In the genomic region with DNA sequence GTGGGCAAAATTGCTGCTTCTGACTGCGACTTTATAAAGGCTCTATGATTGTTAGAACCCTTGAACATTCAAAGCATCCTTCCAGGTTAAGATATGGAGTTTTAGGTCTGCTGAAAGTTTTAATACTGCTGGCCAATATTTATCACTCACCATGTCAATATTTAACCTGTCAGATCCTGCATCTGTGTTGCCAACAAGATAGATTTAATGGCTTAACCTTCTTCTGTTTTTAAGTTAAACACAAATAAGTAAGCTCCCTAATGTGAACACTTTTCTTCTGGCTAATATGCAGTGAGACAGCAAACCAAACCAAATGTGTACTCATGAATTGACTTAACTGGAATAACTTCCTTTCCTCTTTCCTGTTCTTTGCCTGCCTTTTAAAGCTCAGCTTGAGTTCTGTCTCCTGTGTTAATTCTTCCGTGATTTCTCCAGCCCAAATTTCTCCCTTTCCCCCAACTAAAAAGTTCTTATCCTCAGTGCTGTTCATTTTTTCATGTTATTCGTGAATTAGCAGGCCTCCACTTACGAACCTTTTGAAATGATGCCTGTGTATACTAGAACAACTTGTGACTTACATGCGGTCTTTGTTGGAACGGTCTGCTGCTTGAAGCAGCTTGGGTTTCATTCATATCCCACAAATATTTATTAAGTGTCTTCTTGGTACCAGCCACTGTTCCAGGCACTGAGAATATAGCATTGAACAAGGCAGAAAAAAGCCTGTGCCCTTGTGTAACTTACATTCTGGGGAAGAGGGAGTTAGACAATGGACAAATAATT, we compare ENCODE assay signal across 16 cellular contexts. TPM values are rescaled to one million over a fixed set of nuclear protein-coding genes. Genes with fewer than 3 reads are reported as not detected.
DNase-seq lines count a peak whose midpoint lies in the region; ATAC-seq and TF ChIP-seq lines count a peak whose summit lies in the region.
"Had no signal": no experiment of that assay in that cellular context is flagged by ENCODE, and none has a peak within 500 bp of the region (broad histone marks: within the 10 kb centered on the region; RNA-seq: fewer than 3 reads in every experiment).

No MANE protein-coding gene starts in this region.

- no peak for TF ChIP-seq CTCF in DOHH2 (IDR thresholded peaks at IDR 0.05; ENCODE audit: low read depth, low read length, poor library complexity, severe bottlenecking)
- TF ChIP-seq CTCF in activated B cell treated with CpG ODN at 0.5 μM for 24 hours (IDR thresholded peaks at IDR 0.05), result no peak
- TF ChIP-seq CTCF in stomach (IDR thresholded peaks at IDR 0.05), result no peak

- H3K36me3 Mint-ChIP-seq in activated B cell treated with CpG ODN at 0.5 μM for 24 hours (ENCODE audit: low read depth), result peaks cover 7% of the 10 kb centered on the region

- H3F3A ChIP-seq in DOHH2 (ENCODE audit: control insufficient read depth, insufficient read depth), result peaks cover 8% of the 10 kb centered on the region; the same call in 1 of the 2 replicates

- peak overlapping the region; percentile 5 for H3K4me3 Mint-ChIP-seq in activated B cell treated with CpG ODN at 0.5 μM for 24 hours

- peaks cover 68% of the 10 kb centered on the region for H3K4me1 Mint-ChIP-seq in activated B cell treated with CpG ODN at 0.5 μM for 24 hours

- H3K4me3 ChIP-seq in DOHH2 (ENCODE audit: low read length) (peak overlapping the region; percentile 6; the same call in 1 of the 2 replicates), stomach (no peak overlapping the region)
- H3K4me3 ChIP-seq: sigmoid colon had no signal

- H3K36me3 ChIP-seq in DOHH2 (ENCODE audit: control insufficient read depth, low read length) (peaks cover 28% of the 10 kb centered on the region), stomach (peaks cover 0 to 4% (median 0%) of the 10 kb centered on the region in 4 donors)

- CTCF ChIA-PET in activated B cell treated with CpG ODN at 0.5 μM for 24 hours (lab: Charles Lee), result interaction anchor here (0.7 kb wide), 1 partner anchor 39 kb away, joined by 3 read pairs; the partner anchor contains the start of gene HRK

- H3K27me3 Mint-ChIP-seq in activated B cell treated with CpG ODN at 0.5 μM for 24 hours, result no peaks in the 10 kb centered on the region

- H3K9me3 ChIP-seq in DOHH2 (ENCODE audit: control insufficient read depth, insufficient read depth, low read length) (no peaks in the 10 kb centered on the region), stomach (no peaks in the 10 kb centered on the region)
- H3K9me3 ChIP-seq: sigmoid colon had no signal

- H3K9me3 Mint-ChIP-seq in activated B cell treated with CpG ODN at 0.5 μM for 24 hours, result no peaks in the 10 kb centered on the region

- no peak for ATAC-seq in activated B cell treated with CpG ODN at 0.5 μM for 24 hours (ENCODE audit: low read depth)
- no peak for ATAC-seq in HG02588 (IDR thresholded peaks at IDR 0.05; ENCODE audit: unreplicated experiment)

- peaks cover 58% of the 10 kb centered on the region for H3K4me1 ChIP-seq in DOHH2 (ENCODE audit: control insufficient read depth, low read length)
- peaks cover 47 to 91% (median 58%) of the 10 kb centered on the region in 4 donors for H3K4me1 ChIP-seq in stomach

- peaks cover 84% of the 10 kb centered on the region for H3K79me2 ChIP-seq in DOHH2 (ENCODE audit: control insufficient read depth, low read length)

- POLR2A ChIA-PET in activated B cell treated with CpG ODN at 0.5 μM for 24 hours (lab: Charles Lee), result interaction anchor here (2.6 kb wide), 1 partner anchor 9 kb away, joined by 9 read pairs; the partner anchor contains the start of gene FBXW8

- H3K4me2 ChIP-seq in DOHH2 (ENCODE audit: low read length), result peak overlapping the region; percentile 56

- H3K27me3 ChIP-seq in DOHH2 (ENCODE audit: control insufficient read depth, low read length) (no peaks in the 10 kb centered on the region), stomach (no peaks in the 10 kb centered on the region)
- H3K27me3 ChIP-seq: sigmoid colon had no signal

- no peak for DNase-seq in activated B cell treated with CpG ODN at 0.5 μM for 24 hours
- DNase-seq in lung microvascular endothelial cell (ENCODE audit: low read depth in 2 of 2), result peak; percentile 12 to 22
- no peak for DNase-seq in stomach
- no peak for DNase-seq in effector CD4-positive, alpha-beta T cell
- no peak for DNase-seq in H4 (ENCODE audit: low spot score)
- DNase-seq: activated CD4-positive, CD25-positive, alpha-beta regulatory T cell; AML-193; anterior cingulate cortex; NCI-H2107; sigmoid colon; stimulated activated CD4-positive, alpha-beta T cell treated with anti-CD3 and anti-CD28 coated beads, Interleukin-2, amount 100 ng/mL, for 24 hours; T-helper 1 cell had no signal

- no peaks in the 10 kb centered on the region for H3K9me2 ChIP-seq in DOHH2 (replicated peaks; ENCODE audit: control insufficient read depth, low read length)

- TF ChIP-seq EP300 in stomach (IDR thresholded peaks at IDR 0.05), result no peak

- 31 to 54% (median 48%) methylated on average over 6 of the region's 6 CpGs for WGBS in stomach, 5 donors

- intact Hi-C loops in activated B cell treated with CpG ODN at 0.5 μM for 24 hours (cut with micrococcal nuclease) (no loop called here), stomach (cut with DNase I; ENCODE audit: low total_unique reads) (no loop called here)

- H3K27ac ChIP-seq in DOHH2 (ENCODE audit: low read depth, low read length) (no peak overlapping the region), stomach (peak overlapping the region; percentile 34 to 79 (median 66))
- H3K27ac ChIP-seq: epithelial cell of prostate, sigmoid colon had no signal

- no peak for TF ChIP-seq POLR2A in stomach (IDR thresholded peaks at IDR 0.05)

- peaks cover 7% of the 10 kb centered on the region; the same call in 1 of the 2 replicates for H4K20me1 ChIP-seq in DOHH2 (ENCODE audit: control insufficient read depth, insufficient read depth, low read depth, low read length)

- peak overlapping the region; percentile 5 for H3K27ac Mint-ChIP-seq in activated B cell treated with CpG ODN at 0.5 μM for 24 hours

RNA-seq across cellular contexts. Expression of gene FBXW8, which starts 9.1 kb away (rescaled TPM):
- total RNA-seq in activated B cell treated with CpG ODN at 0.5 μM for 24 hours, result 16.1 and 17.6 TPM in 2 replicates
- 7.0 and 9.5 TPM in 2 replicates for total RNA-seq in lung microvascular endothelial cell
- total RNA-seq in stomach, result 10 to 100 TPM in 3 of 5 donors, 1 to 10 TPM in 2; 4.1 to 28.7 (median 19.6) TPM
- 1 to 10 TPM; 3.2 to 4.1 (median 3.3) TPM for polyA plus RNA-seq in stomach
- 9.8 and 9.9 TPM in 2 replicates for total RNA-seq in H4 (2014; rRNA removed; shearing (Covaris generic))

RNA-seq across cellular contexts. Expression of gene HRK, which starts 38.7 kb away (rescaled TPM):
- total RNA-seq in activated B cell treated with CpG ODN at 0.5 μM for 24 hours, result 2.6 and 4.7 TPM in 2 replicates
- under 0.01 TPM in 1 of 2 replicates, not detected in the other for total RNA-seq in lung microvascular endothelial cell
- total RNA-seq in stomach, result under 1 TPM in 1 of 5 donors, not detected in 4; 0.18 TPM
- under 1 TPM in 2 of 3 donors, not detected in 1; 0.06 to 0.25 TPM for polyA plus RNA-seq in stomach
- 0.12 TPM in 1 of 2 replicates, not detected in the other for total RNA-seq in H4 (2014; rRNA removed; shearing (Covaris generic))
- total RNA-seq: activated CD8-positive, alpha-beta memory T cell treated with anti-CD3 and anti-CD28 coated beads for 36 hours had no signal

Comparison
In these comparisons a context has a peak if more than half of its experiments do, and no peak if none do; other contexts are left out.
1. DNase-seq: peak in lung microvascular endothelial cell (2 of 2); none in activated B cell treated with CpG ODN at 0.5 μM for 24 hours (single experiment), stomach (single experiment), effector CD4-positive, alpha-beta T cell (single experiment) and H4 (single experiment).